In genomic region chr13:44825951-44826350, GRCh38 we compare ENCODE assay signal across 37 cellular contexts.
"Had no signal": no experiment of that assay in that cellular context is flagged by ENCODE, and none has a peak within 500 bp of the region (broad histone marks: within the 10 kb centered on the region; RNA-seq: fewer than 3 reads in every experiment).

No MANE protein-coding gene starts in this region.

- H3K27me3 ChIP-seq: ascending aorta had no signal

- H3K4me3 Mint-ChIP-seq: activated CD4-positive, alpha-beta memory T cell treated with anti-CD3 and anti-CD28 coated beads, Interleukin-2, amount 10 ng/mL, durations not matched to agents 7 days and 5 days; activated CD4-positive, alpha-beta T cell treated with anti-CD3 and anti-CD28 coated beads for 36 hours; activated CD4-positive, alpha-beta T cell treated with anti-CD3 and anti-CD28 coated beads, Interleukin-2, amount 10 ng/mL, durations not matched to agents 7 days and 5 days; activated CD8-positive, alpha-beta memory T cell treated with anti-CD3 and anti-CD28 coated beads, Interleukin-2, amount 10 ng/mL, durations not matched to agents 7 days and 5 days; activated CD8-positive, alpha-beta T cell treated with anti-CD3 and anti-CD28 coated beads, Interleukin-2, amount 10 ng/mL, durations not matched to agents 7 days and 5 days; activated naive CD4-positive, alpha-beta T cell treated with anti-CD3 and anti-CD28 coated beads, Interleukin-2, amount 10 ng/mL, durations not matched to agents 7 days and 5 days; activated naive CD4-positive, alpha-beta T cell treated with anti-CD3 and anti-CD28 coated beads, Interleukin-2, amount 50 U/mL, for 24 hours; activated naive CD8-positive, alpha-beta T cell; activated naive CD8-positive, alpha-beta T cell treated with anti-CD3 and anti-CD28 coated beads, Interleukin-2, amount 10 ng/mL, durations not matched to agents 7 days and 5 days; activated naive CD8-positive, alpha-beta T cell treated with anti-CD3 and anti-CD28 coated beads, Interleukin-2, amount 50 U/mL, for 24 hours; activated T-cell treated with anti-CD3 and anti-CD28 coated beads, Interleukin-2, amount 50 U/mL, for 24 hours; brain; central memory CD8-positive, alpha-beta T cell; T-helper 1 cell treated with Interleukin-12 subunit alpha and Interleukin-12 subunit beta and Interleukin-4 antibody, amounts not matched to agents 30 μg/mL and 1 μg/mL, for 36 hours; T-helper 2 cell treated with Interferon-gamma antibody and Interleukin-4, amounts not matched to agents 5 μg/mL and 100 μg/mL, for 36 hours; WTC11 had no signal

- H3K4me3 ChIP-seq: ascending aorta, cardiac muscle cell had no signal

- H3K4me1 Mint-ChIP-seq: activated CD4-positive, alpha-beta memory T cell treated with anti-CD3 and anti-CD28 coated beads, Interleukin-2, amount 10 ng/mL, durations not matched to agents 7 days and 5 days; activated CD4-positive, alpha-beta T cell treated with anti-CD3 and anti-CD28 coated beads for 36 hours; activated CD4-positive, alpha-beta T cell treated with anti-CD3 and anti-CD28 coated beads, Interleukin-2, amount 10 ng/mL, durations not matched to agents 7 days and 5 days; activated CD8-positive, alpha-beta memory T cell treated with anti-CD3 and anti-CD28 coated beads, Interleukin-2, amount 10 ng/mL, durations not matched to agents 7 days and 5 days; activated naive CD4-positive, alpha-beta T cell treated with anti-CD3 and anti-CD28 coated beads, Interleukin-2, amount 10 ng/mL, durations not matched to agents 7 days and 5 days; activated naive CD4-positive, alpha-beta T cell treated with anti-CD3 and anti-CD28 coated beads, Interleukin-2, amount 50 U/mL, for 24 hours; activated naive CD8-positive, alpha-beta T cell treated with anti-CD3 and anti-CD28 coated beads, Interleukin-2, amount 10 ng/mL, durations not matched to agents 7 days and 5 days; activated naive CD8-positive, alpha-beta T cell treated with anti-CD3 and anti-CD28 coated beads, Interleukin-2, amount 50 U/mL, for 24 hours; brain; central memory CD8-positive, alpha-beta T cell had no signal

- H3K9me3 ChIP-seq: ascending aorta had no signal

- H3K36me3 ChIP-seq: ascending aorta, cardiac muscle cell, WERI-Rb-1 had no signal

- H3K9me3 Mint-ChIP-seq: activated CD4-positive, alpha-beta memory T cell treated with anti-CD3 and anti-CD28 coated beads, Interleukin-2, amount 10 ng/mL, durations not matched to agents 7 days and 5 days; activated CD4-positive, alpha-beta T cell treated with anti-CD3 and anti-CD28 coated beads, Interleukin-2, amount 10 ng/mL, durations not matched to agents 7 days and 5 days; activated naive CD4-positive, alpha-beta T cell treated with anti-CD3 and anti-CD28 coated beads, Interleukin-2, amount 10 ng/mL, durations not matched to agents 7 days and 5 days; activated naive CD4-positive, alpha-beta T cell treated with anti-CD3 and anti-CD28 coated beads, Interleukin-2, amount 50 U/mL, for 24 hours; activated naive CD8-positive, alpha-beta T cell treated with anti-CD3 and anti-CD28 coated beads, Interleukin-2, amount 10 ng/mL, durations not matched to agents 7 days and 5 days; activated naive CD8-positive, alpha-beta T cell treated with anti-CD3 and anti-CD28 coated beads, Interleukin-2, amount 50 U/mL, for 24 hours; activated T-cell treated with anti-CD3 and anti-CD28 coated beads, Interleukin-2, amount 50 U/mL, for 24 hours; activated T-helper 2 cell treated with anti-CD3 and anti-CD28 coated beads, Interferon-gamma antibody, Interleukin-2, Interleukin-4, amounts not matched to agents 10 μg/mL and 5 μg/mL and 100 μg/mL, durations not matched to agents 14 hours and 24 hours and 36 hours; central memory CD8-positive, alpha-beta T cell; T-helper 1 cell treated with Interleukin-12 subunit alpha and Interleukin-12 subunit beta and Interleukin-4 antibody, amounts not matched to agents 30 μg/mL and 1 μg/mL, for 36 hours; T-helper 2 cell treated with Interferon-gamma antibody and Interleukin-4, amounts not matched to agents 5 μg/mL and 100 μg/mL, for 36 hours; WTC11 had no signal

- H3K27ac Mint-ChIP-seq: activated CD4-positive, alpha-beta memory T cell treated with anti-CD3 and anti-CD28 coated beads, Interleukin-2, amount 10 ng/mL, durations not matched to agents 7 days and 5 days; activated CD4-positive, alpha-beta T cell treated with anti-CD3 and anti-CD28 coated beads for 36 hours; activated CD4-positive, alpha-beta T cell treated with anti-CD3 and anti-CD28 coated beads, Interleukin-2, amount 10 ng/mL, durations not matched to agents 7 days and 5 days; activated CD8-positive, alpha-beta memory T cell treated with anti-CD3 and anti-CD28 coated beads, Interleukin-2, amount 10 ng/mL, durations not matched to agents 7 days and 5 days; activated CD8-positive, alpha-beta T cell treated with anti-CD3 and anti-CD28 coated beads, Interleukin-2, amount 10 ng/mL, durations not matched to agents 7 days and 5 days; activated naive CD4-positive, alpha-beta T cell treated with anti-CD3 and anti-CD28 coated beads, Interleukin-2, amount 10 ng/mL, durations not matched to agents 7 days and 5 days; activated naive CD4-positive, alpha-beta T cell treated with anti-CD3 and anti-CD28 coated beads, Interleukin-2, amount 50 U/mL, for 24 hours; activated naive CD8-positive, alpha-beta T cell; activated naive CD8-positive, alpha-beta T cell treated with anti-CD3 and anti-CD28 coated beads, Interleukin-2, amount 10 ng/mL, durations not matched to agents 7 days and 5 days; activated naive CD8-positive, alpha-beta T cell treated with anti-CD3 and anti-CD28 coated beads, Interleukin-2, amount 50 U/mL, for 24 hours; activated T-cell treated with anti-CD3 and anti-CD28 coated beads, Interleukin-2, amount 50 U/mL, for 24 hours; activated T-helper 2 cell treated with anti-CD3 and anti-CD28 coated beads, Interferon-gamma antibody, Interleukin-2, Interleukin-4, amounts not matched to agents 10 μg/mL and 5 μg/mL and 100 μg/mL, durations not matched to agents 14 hours and 24 hours and 36 hours; T-helper 1 cell treated with Interleukin-12 subunit alpha and Interleukin-12 subunit beta and Interleukin-4 antibody, amounts not matched to agents 30 μg/mL and 1 μg/mL, for 36 hours; T-helper 2 cell treated with Interferon-gamma antibody and Interleukin-4, amounts not matched to agents 5 μg/mL and 100 μg/mL, for 36 hours; WTC11 had no signal

- H3K27me3 Mint-ChIP-seq: activated CD4-positive, alpha-beta T cell treated with anti-CD3 and anti-CD28 coated beads, Interleukin-2, amount 10 ng/mL, durations not matched to agents 7 days and 5 days; activated naive CD4-positive, alpha-beta T cell treated with anti-CD3 and anti-CD28 coated beads, Interleukin-2, amount 10 ng/mL, durations not matched to agents 7 days and 5 days; activated naive CD4-positive, alpha-beta T cell treated with anti-CD3 and anti-CD28 coated beads, Interleukin-2, amount 50 U/mL, for 24 hours; activated naive CD8-positive, alpha-beta T cell; activated naive CD8-positive, alpha-beta T cell treated with anti-CD3 and anti-CD28 coated beads, Interleukin-2, amount 10 ng/mL, durations not matched to agents 7 days and 5 days had no signal

- H3K36me3 Mint-ChIP-seq: activated CD8-positive, alpha-beta memory T cell treated with anti-CD3 and anti-CD28 coated beads, Interleukin-2, amount 10 ng/mL, durations not matched to agents 7 days and 5 days; activated naive CD4-positive, alpha-beta T cell treated with anti-CD3 and anti-CD28 coated beads, Interleukin-2, amount 10 ng/mL, durations not matched to agents 7 days and 5 days; activated naive CD4-positive, alpha-beta T cell treated with anti-CD3 and anti-CD28 coated beads, Interleukin-2, amount 50 U/mL, for 24 hours; activated naive CD8-positive, alpha-beta T cell; activated naive CD8-positive, alpha-beta T cell treated with anti-CD3 and anti-CD28 coated beads, Interleukin-2, amount 10 ng/mL, durations not matched to agents 7 days and 5 days; brain; WTC11 had no signal

- H3K4me1 ChIP-seq: ascending aorta had no signal

- DNase-seq: activated CD4-positive, alpha-beta memory T cell treated with anti-CD3 and anti-CD28 coated beads, Interleukin-2, amount 10 ng/mL, durations not matched to agents 7 days and 5 days; activated CD4-positive, alpha-beta T cell treated with anti-CD3 and anti-CD28 coated beads for 1 hour; activated CD4-positive, alpha-beta T cell treated with anti-CD3 and anti-CD28 coated beads for 36 hours; activated CD4-positive, alpha-beta T cell treated with anti-CD3 and anti-CD28 coated beads for 48 hours; activated CD4-positive, alpha-beta T cell treated with anti-CD3 and anti-CD28 coated beads, Interleukin-2, amount 10 ng/mL, durations not matched to agents 7 days and 5 days; activated CD4-positive, alpha-beta T cell treated with anti-CD3 and anti-CD28 coated beads, Interleukin-2, amount 50 U/mL, for 48 hours; activated CD4-positive, CD25-positive, alpha-beta regulatory T cell; activated CD8-positive, alpha-beta memory T cell treated with anti-CD3 and anti-CD28 coated beads for 24 hours; activated CD8-positive, alpha-beta memory T cell treated with anti-CD3 and anti-CD28 coated beads, Interleukin-2, amount 10 ng/mL, durations not matched to agents 7 days and 5 days; activated CD8-positive, alpha-beta memory T cell treated with anti-CD3 and anti-CD28 coated beads, Interleukin-2, amount 50 U/mL, for 48 hours; activated CD8-positive, alpha-beta T cell treated with anti-CD3 and anti-CD28 coated beads, Interleukin-2, amount 10 ng/mL, durations not matched to agents 7 days and 5 days; activated effector memory CD4-positive, alpha-beta T cell treated with Interleukin-2 at 50 U/mL for 16 hours; activated gamma-delta T cell; activated naive CD4-positive, alpha-beta T cell treated with anti-CD3 and anti-CD28 coated beads, Interleukin-2, amount 10 ng/mL, durations not matched to agents 7 days and 5 days; activated naive CD4-positive, alpha-beta T cell treated with Interleukin-2 at 50 U/mL for 16 hours; activated naive CD8-positive, alpha-beta T cell treated with anti-CD3 and anti-CD28 coated beads, Interleukin-2, amount 10 ng/mL, durations not matched to agents 7 days and 5 days; activated naive CD8-positive, alpha-beta T cell treated with anti-CD3 and anti-CD28 coated beads, Interleukin-2, amount 50 U/mL, for 24 hours; activated T-cell treated with anti-CD3 and anti-CD28 coated beads, Interleukin-2, amount 50 U/mL, for 24 hours; activated T-cell treated with anti-CD3 and anti-CD28 coated beads, Interleukin-2, amount 50 U/mL, for 48 hours; amygdala; anterior cingulate cortex; caudate nucleus; cerebellar nuclear complex; T-helper 1 cell; T-helper 2 cell; T-helper 9 cell; WERI-Rb-1 had no signal

- H3K27ac ChIP-seq: ascending aorta, cardiac muscle cell, WERI-Rb-1 had no signal
